8 cellular contexts compared by ENCODE assay signal in the genomic region with DNA sequence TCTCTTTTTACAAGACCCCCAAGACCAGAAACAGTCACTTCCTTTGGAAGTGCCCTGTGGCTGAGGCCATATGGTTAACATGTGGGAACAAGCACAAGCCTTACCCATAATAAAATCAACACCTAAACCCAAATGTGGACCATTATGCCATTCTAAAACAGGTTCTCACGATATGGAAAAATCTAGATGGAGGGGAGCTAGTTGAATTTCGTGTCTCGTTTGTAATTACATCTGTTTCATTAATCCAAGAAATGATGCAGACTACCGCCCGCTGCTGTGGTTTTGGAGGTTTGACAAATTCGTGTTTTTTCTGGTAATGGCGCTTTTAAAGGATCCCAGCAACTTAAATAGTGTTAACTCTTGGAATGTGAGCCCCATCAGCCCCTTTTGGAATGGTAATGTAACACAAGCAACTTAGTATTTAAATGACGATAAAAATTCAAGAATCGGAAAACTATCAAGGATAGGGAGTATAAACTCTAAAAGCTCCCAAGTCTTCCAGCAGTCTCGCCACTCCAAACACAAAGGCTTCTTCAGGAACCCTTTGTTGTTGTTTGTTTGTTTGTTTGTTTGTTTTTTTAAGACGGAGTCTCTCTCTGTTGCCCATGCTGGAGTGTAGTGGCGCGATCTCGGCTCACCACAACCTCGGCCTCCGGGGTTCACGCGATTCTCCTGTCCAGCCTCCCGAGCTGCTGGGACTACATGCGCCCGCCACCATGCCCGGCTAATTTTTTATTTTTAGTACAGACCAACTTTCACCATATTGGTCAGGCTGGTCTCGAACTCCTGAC. TPM values are rescaled to one million over a fixed set of nuclear protein-coding genes. Genes with fewer than 3 reads are reported as not detected.
A peak's percentile ranks its signal among the peaks of the same experiment; 100 is the strongest.
DNase-seq lines count a peak whose midpoint lies in the region; ATAC-seq and TF ChIP-seq lines count a peak whose summit lies in the region.

No MANE protein-coding gene starts in this region.

- TF ChIP-seq EP300 in sigmoid colon (IDR thresholded peaks at IDR 0.05) = no peak

- H3K27ac ChIP-seq in CD4-positive, alpha-beta T cell (ENCODE audit: low read depth, low read length) = peak overlapping the region; percentile 95
- H3K27ac ChIP-seq in HUES6 (ENCODE audit: low read depth, low read length) (peak overlapping the region; percentile 99), sigmoid colon (peak overlapping the region; percentile 99)

- no peak for TF ChIP-seq POLR2A in sigmoid colon (IDR thresholded peaks at IDR 0.05)

- no peak for TF ChIP-seq CTCF in CD4-positive, alpha-beta T cell (IDR thresholded peaks at IDR 0.05)
- no peak for TF ChIP-seq CTCF in sigmoid colon (IDR thresholded peaks at IDR 0.05)

- H3K27ac Mint-ChIP-seq in CD4-positive, alpha-beta T cell = peak overlapping the region; percentile 100
- H3K27ac Mint-ChIP-seq in activated T-helper 2 cell treated with anti-CD3 and anti-CD28 coated beads, Interferon-gamma antibody, Interleukin-2, Interleukin-4, amounts not matched to agents 10 μg/mL and 5 μg/mL and 100 μg/mL, durations not matched to agents 14 hours and 24 hours and 36 hours = peak overlapping the region; percentile 98

- peaks cover 67% of the 10 kb centered on the region for H3K36me3 Mint-ChIP-seq in CD4-positive, alpha-beta T cell (ENCODE audit: low read depth)
- peaks cover 49% of the 10 kb centered on the region for H3K36me3 Mint-ChIP-seq in activated T-helper 2 cell treated with anti-CD3 and anti-CD28 coated beads, Interferon-gamma antibody, Interleukin-2, Interleukin-4, amounts not matched to agents 10 μg/mL and 5 μg/mL and 100 μg/mL, durations not matched to agents 14 hours and 24 hours and 36 hours (ENCODE audit: low read depth)

- POLR2A ChIA-PET in CD4-positive, alpha-beta T cell (lab: Charles Lee) = interaction anchor here (0.7 to 6.4 kb wide), 16 partner anchors 10 to 565 kb away, joined by 3 to 120 read pairs (median 6); partner anchors contain the start of genes CFAP92, COPG1 and RAB43

- WGBS in sigmoid colon, 2 donors = 0 to 1% methylated on average over 23 of the region's 23 CpGs

- no peak for ATAC-seq in CD4-positive, alpha-beta T cell (ENCODE audit: poor library complexity)
- ATAC-seq in left cardiac atrium = peak; percentile 1 to 7

- peak overlapping the region; percentile 100 for H3K4me3 Mint-ChIP-seq in CD4-positive, alpha-beta T cell
- peak overlapping the region; percentile 97 for H3K4me3 Mint-ChIP-seq in activated T-helper 2 cell treated with anti-CD3 and anti-CD28 coated beads, Interferon-gamma antibody, Interleukin-2, Interleukin-4, amounts not matched to agents 10 μg/mL and 5 μg/mL and 100 μg/mL, durations not matched to agents 14 hours and 24 hours and 36 hours (ENCODE audit: low read depth)

- peaks cover 60% of the 10 kb centered on the region for H3K4me1 Mint-ChIP-seq in CD4-positive, alpha-beta T cell (ENCODE audit: low read depth)
- H3K4me1 Mint-ChIP-seq in activated T-helper 2 cell treated with anti-CD3 and anti-CD28 coated beads, Interferon-gamma antibody, Interleukin-2, Interleukin-4, amounts not matched to agents 10 μg/mL and 5 μg/mL and 100 μg/mL, durations not matched to agents 14 hours and 24 hours and 36 hours (ENCODE audit: low read depth) = peaks cover 45% of the 10 kb centered on the region

- no peaks in the 10 kb centered on the region for H3K9me3 Mint-ChIP-seq in CD4-positive, alpha-beta T cell
- no peaks in the 10 kb centered on the region for H3K9me3 Mint-ChIP-seq in activated T-helper 2 cell treated with anti-CD3 and anti-CD28 coated beads, Interferon-gamma antibody, Interleukin-2, Interleukin-4, amounts not matched to agents 10 μg/mL and 5 μg/mL and 100 μg/mL, durations not matched to agents 14 hours and 24 hours and 36 hours

- H3K4me3 ChIP-seq in HUES6 (ENCODE audit: low read depth, low read length) (peak overlapping the region; percentile 98), sigmoid colon (peak overlapping the region; percentile 82 to 97 (median 92))

- intact Hi-C loops in CD4-positive, alpha-beta T cell (cut with DNase I, micrococcal nuclease) = loop anchor here (2.0 to 10.0 kb wide), 6 partner anchors 60 to 712 kb away; partner anchors contain the start of genes ACAD9 (in 1 of the 2), COPG1 (in 1 of the 2) and TMCC1 (in 1 of the 2)
- intact Hi-C loops in activated T-helper 2 cell treated with anti-CD3 and anti-CD28 coated beads, Interferon-gamma antibody, Interleukin-2, Interleukin-4, amounts not matched to agents 10 μg/mL and 5 μg/mL and 100 μg/mL, durations not matched to agents 14 hours and 24 hours and 36 hours (cut with micrococcal nuclease) = loop anchor here (1.0 to 5.0 kb wide), 4 partner anchors 21 to 260 kb away; partner anchors contain the start of genes IFT122, ISY1 and RAB43
- intact Hi-C loops in left cardiac atrium (cut with DNase I) = loop anchor here in 1 of 2 donors (5.0 kb wide), 2 partner anchors 45 to 65 kb away; partner anchors contain the start of gene COPG1
- intact Hi-C loops in sigmoid colon (cut with DNase I) = loop anchor here (1.0 to 5.0 kb wide), 4 partner anchors 21 to 132 kb away; partner anchors contain the start of gene ISY1
- intact Hi-C loops in posterior cingulate gyrus (cut with DNase I) = loop anchor here (5.0 kb wide), 1 partner anchor 65 kb away; the partner anchor contains the start of gene COPG1

- H3K27me3 Mint-ChIP-seq in CD4-positive, alpha-beta T cell = no peaks in the 10 kb centered on the region
- no peaks in the 10 kb centered on the region for H3K27me3 Mint-ChIP-seq in activated T-helper 2 cell treated with anti-CD3 and anti-CD28 coated beads, Interferon-gamma antibody, Interleukin-2, Interleukin-4, amounts not matched to agents 10 μg/mL and 5 μg/mL and 100 μg/mL, durations not matched to agents 14 hours and 24 hours and 36 hours (ENCODE audit: low read depth)

- peak in 1 of 10 experiments; percentile 18 for DNase-seq in CD4-positive, alpha-beta T cell
- DNase-seq in activated T-helper 2 cell treated with anti-CD3 and anti-CD28 coated beads, Interferon-gamma antibody, Interleukin-2, Interleukin-4, amounts not matched to agents 10 μg/mL and 5 μg/mL and 100 μg/mL, durations not matched to agents 14 hours and 24 hours and 36 hours (ENCODE audit: low spot score) = no peak
- DNase-seq in left cardiac atrium = no peak
- DNase-seq in sigmoid colon = no peak
- DNase-seq in COR-L47 (lab: John Stamatoyannopoulos, UW) = no peak
- no peak for DNase-seq in NOMO-1 treated with DMSO at 0.1 percent for 48 hours (lab: John Stamatoyannopoulos, UW; ENCODE audit: unreplicated experiment)
- no peak for DNase-seq in posterior cingulate gyrus

- H3K4me1 ChIP-seq in HUES6 (ENCODE audit: control insufficient read depth, insufficient read depth, low read length) (no peaks in the 10 kb centered on the region), sigmoid colon (peaks cover 0 to 70% (median 56%) of the 10 kb centered on the region in 4 donors)

- H3K9ac ChIP-seq in HUES6 (ENCODE audit: low read length) = peak overlapping the region; percentile 100

- H3K36me3 ChIP-seq in HUES6 (ENCODE audit: control insufficient read depth, insufficient read depth, low read length) (peaks cover 34% of the 10 kb centered on the region), sigmoid colon (peaks cover 0 to 17% (median 5%) of the 10 kb centered on the region in 4 donors)

- CTCF ChIA-PET in CD4-positive, alpha-beta T cell (lab: Charles Lee) = interaction anchor here (0.6 to 2.6 kb wide), 5 partner anchors 18 to 502 kb away, joined by 3 to 18 read pairs (median 5); no protein-coding TSS in a partner anchor

- H3K27me3 ChIP-seq in CD4-positive, alpha-beta T cell (ENCODE audit: control insufficient read depth, insufficient read depth, low read length) = no peaks in the 10 kb centered on the region
- H3K27me3 ChIP-seq in HUES6 (ENCODE audit: control insufficient read depth, insufficient read depth, low read length) (no peaks in the 10 kb centered on the region), sigmoid colon (no peaks in the 10 kb centered on the region)

- H3K9me3 ChIP-seq in CD4-positive, alpha-beta T cell (ENCODE audit: control insufficient read depth, low read length) = no peaks in the 10 kb centered on the region
- H3K9me3 ChIP-seq in HUES6 (ENCODE audit: control insufficient read depth, insufficient read depth, low read depth, low read length) (no peaks in the 10 kb centered on the region), sigmoid colon (no peaks in the 10 kb centered on the region)

RNA-seq across cellular contexts. Expression of gene CNBP, which starts 1.1 kb away (rescaled TPM):
- total RNA-seq in CD4-positive, alpha-beta T cell = 100 to 1,000 TPM; 260 to 267 TPM
- total RNA-seq in activated T-helper 2 cell treated with anti-CD3 and anti-CD28 coated beads, Interferon-gamma antibody, Interleukin-2, Interleukin-4, amounts not matched to agents 10 μg/mL and 5 μg/mL and 100 μg/mL, durations not matched to agents 14 hours and 24 hours and 36 hours = 351 TPM in 2 replicates
- total RNA-seq in left cardiac atrium = 100 to 1,000 TPM; 342 to 378 TPM
- 100 to 1,000 TPM; 398 to 687 (median 623) TPM for total RNA-seq in sigmoid colon
- 100 to 1,000 TPM; 251 to 392 (median 343) TPM for polyA plus RNA-seq in sigmoid colon

RNA-seq across cellular contexts. Expression of gene ISY1, which starts 21.7 kb away (rescaled TPM):
- total RNA-seq in CD4-positive, alpha-beta T cell = 10 to 100 TPM; 28.2 to 28.5 TPM
- total RNA-seq in activated T-helper 2 cell treated with anti-CD3 and anti-CD28 coated beads, Interferon-gamma antibody, Interleukin-2, Interleukin-4, amounts not matched to agents 10 μg/mL and 5 μg/mL and 100 μg/mL, durations not matched to agents 14 hours and 24 hours and 36 hours = 71.4 and 78.0 TPM in 2 replicates
- 10 to 100 TPM; 23.3 to 28.3 TPM for total RNA-seq in left cardiac atrium
- total RNA-seq in sigmoid colon = 10 to 100 TPM; 18.0 to 26.0 (median 22.5) TPM
- polyA plus RNA-seq in sigmoid colon = 10 to 100 TPM; 25.2 to 31.2 (median 28.2) TPM
